In the genomic region with DNA sequence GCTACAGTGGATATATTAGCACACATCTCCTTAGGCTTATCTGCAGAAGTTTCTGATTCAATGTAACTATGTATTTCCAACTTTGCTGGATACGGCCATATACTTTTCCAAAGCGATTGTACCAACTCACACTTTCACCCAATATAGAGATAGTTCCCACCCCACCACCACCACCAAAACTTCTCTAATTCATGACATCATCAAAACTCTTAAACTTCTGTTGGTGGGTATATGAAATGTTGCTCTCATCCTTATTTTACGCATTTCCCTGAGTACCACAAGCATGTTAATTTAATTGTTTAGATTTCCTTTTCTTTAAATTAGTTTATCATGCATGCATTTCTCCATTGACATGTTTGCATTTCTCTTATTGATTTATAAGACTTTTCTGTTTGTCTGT, we compare ENCODE assay signal across 1 cellular context.
A peak's percentile ranks its signal among the peaks of the same experiment; 100 is the strongest.
TF ChIP-seq lines count a peak whose summit lies in the region.

No MANE protein-coding gene starts in this region.

TF ChIP-seq in HEK293, 187 proteins besides CTCF, POLR2A, EP300 and RAD21 (continued from another document):
- TF ChIP-seq, protein P1, sequence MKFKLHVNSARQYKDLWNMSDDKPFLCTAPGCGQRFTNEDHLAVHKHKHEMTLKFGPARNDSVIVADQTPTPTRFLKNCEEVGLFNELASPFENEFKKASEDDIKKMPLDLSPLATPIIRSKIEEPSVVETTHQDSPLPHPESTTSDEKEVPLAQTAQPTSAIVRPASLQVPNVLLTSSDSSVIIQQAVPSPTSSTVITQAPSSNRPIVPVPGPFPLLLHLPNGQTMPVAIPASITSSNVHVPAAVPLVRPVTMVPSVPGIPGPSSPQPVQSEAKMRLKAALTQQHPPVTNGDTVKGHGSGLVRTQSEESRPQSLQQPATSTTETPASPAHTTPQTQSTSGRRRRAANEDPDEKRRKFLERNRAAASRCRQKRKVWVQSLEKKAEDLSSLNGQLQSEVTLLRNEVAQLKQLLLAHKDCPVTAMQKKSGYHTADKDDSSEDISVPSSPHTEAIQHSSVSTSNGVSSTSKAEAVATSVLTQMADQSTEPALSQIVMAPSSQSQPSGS (tag by site-specific recombination; IDR thresholded peaks at IDR 0.05; ENCODE audit: low read depth): peak; percentile 40; the same call in 1 of the 2 replicates
